ENCODE assay signal across 16 cellular contexts in the genomic region with DNA sequence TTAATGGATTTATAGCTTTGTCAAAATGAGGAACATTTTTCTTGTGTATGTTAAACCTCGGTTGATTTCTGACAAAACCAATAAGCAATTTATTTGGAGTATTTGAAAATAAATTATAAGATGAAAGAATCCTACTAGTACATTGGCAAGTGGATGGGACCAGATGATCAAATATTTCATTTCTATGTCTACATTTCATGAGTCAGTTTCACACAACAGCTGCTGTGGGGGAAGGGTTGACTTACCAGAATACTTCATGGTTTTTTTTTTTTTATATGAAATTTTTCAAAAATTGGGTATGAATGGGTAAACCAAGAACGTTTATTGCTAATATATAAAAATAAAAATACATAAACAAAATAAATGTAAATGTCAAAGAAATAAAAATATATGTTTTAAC. TPM values are rescaled to one million over a fixed set of nuclear protein-coding genes. Genes with fewer than 3 reads are reported as not detected.
DNase-seq lines count a peak whose midpoint lies in the region; ATAC-seq, FAIRE-seq and TF ChIP-seq lines count a peak whose summit lies in the region.
"Had no signal": no experiment of that assay in that cellular context is flagged by ENCODE, and none has a peak within 500 bp of the region (broad histone marks: within the 10 kb centered on the region; RNA-seq: fewer than 3 reads in every experiment).

No MANE protein-coding gene starts in this region.

- peaks cover 29% of the 10 kb centered on the region for H3K4me1 Mint-ChIP-seq in astrocyte (ENCODE audit: low read depth, unreplicated experiment)
- peaks cover 32% of the 10 kb centered on the region for H3K4me1 Mint-ChIP-seq in type B pancreatic cell (ENCODE audit: unreplicated experiment)

- TF ChIP-seq CTCF in AG10803 (conservative IDR thresholded peaks at IDR 0.05; ENCODE audit: low read length) (no peak), astrocyte (IDR thresholded peaks at IDR 0.05; ENCODE audit: insufficient read depth, low read depth, low read length) (no peak), type B pancreatic cell (conservative IDR thresholded peaks at IDR 0.05) (no peak), left lung (IDR thresholded peaks at IDR 0.05) (no peak)

- H3K27ac ChIP-seq in astrocyte (ENCODE audit: low read depth, low read length) (no peak overlapping the region), left lung (no peak overlapping the region)
- H3K27ac ChIP-seq: cardiac muscle cell, lower lobe of right lung, right lobe of liver had no signal

- H3K9me3 ChIP-seq in astrocyte (ENCODE audit: insufficient read depth, low read depth, low read length) (no peaks in the 10 kb centered on the region), left lung (no peaks in the 10 kb centered on the region)
- H3K9me3 ChIP-seq: lower lobe of right lung, right lobe of liver had no signal

- peaks cover 94% of the 10 kb centered on the region for H3K79me2 ChIP-seq in astrocyte (ENCODE audit: insufficient read depth, low read length)

- DNase-seq in AG10803 (ENCODE audit: low read depth) (peak; percentile 52), HS-5 (ENCODE audit: low read depth) (peak; percentile 3), astrocyte (ENCODE audit: low read depth) (peak; percentile 41), fibroblast of the conjunctiva (ENCODE audit: low read depth) (peak; percentile 21), type B pancreatic cell (ENCODE audit: extremely low spot score, unreplicated experiment) (no peak), left lung (no peak)
- DNase-seq: activated CD4-positive, alpha-beta memory T cell treated with anti-CD3 and anti-CD28 coated beads for 36 hours; activated effector memory CD4-positive, alpha-beta T cell treated with Interleukin-2 at 50 U/mL for 16 hours; H9; lower lobe of right lung; NCI-H226; right lobe of liver; stimulated activated naive CD8-positive, alpha-beta T cell treated with anti-CD3 and anti-CD28 coated beads, Interleukin-15, Interleukin-2, amounts not matched to agents 100 U/mL and 50 U/mL, for 24 hours had no signal

- no peak overlapping the region for H3K4me2 ChIP-seq in astrocyte (ENCODE audit: low read length)

- H4K20me1 ChIP-seq in astrocyte (ENCODE audit: insufficient read depth, low read length), result peaks cover 54% of the 10 kb centered on the region

- no peak overlapping the region for H3K27ac Mint-ChIP-seq in astrocyte (ENCODE audit: unreplicated experiment)
- H3K27ac Mint-ChIP-seq in type B pancreatic cell, result no peak overlapping the region
- H3K27ac Mint-ChIP-seq: activated CD4-positive, alpha-beta memory T cell treated with anti-CD3 and anti-CD28 coated beads for 36 hours; H9 had no signal

- FAIRE-seq in astrocyte (lab: Jason Lieb, UNC), result no peak

- intact Hi-C loops in left lung (cut with DNase I), result no loop called here

- H3K36me3 Mint-ChIP-seq in astrocyte (ENCODE audit: low read depth, unreplicated experiment), result no peaks in the 10 kb centered on the region
- no peaks in the 10 kb centered on the region for H3K36me3 Mint-ChIP-seq in type B pancreatic cell

- H3K27me3 Mint-ChIP-seq in astrocyte (ENCODE audit: low read depth, unreplicated experiment) (no peaks in the 10 kb centered on the region), type B pancreatic cell (no peaks in the 10 kb centered on the region)
- H3K27me3 Mint-ChIP-seq: activated CD4-positive, alpha-beta memory T cell treated with anti-CD3 and anti-CD28 coated beads for 36 hours had no signal

- H3K9ac ChIP-seq in astrocyte (ENCODE audit: low read length), result no peak overlapping the region

- ATAC-seq in GM19324 (IDR thresholded peaks at IDR 0.05; ENCODE audit: low FRiP score, unreplicated experiment), result no peak
- ATAC-seq in GM19455 (IDR thresholded peaks at IDR 0.05; ENCODE audit: unreplicated experiment), result no peak
- no peak for ATAC-seq in left lung
- ATAC-seq: lower lobe of right lung; right lobe of liver; stimulated activated naive CD8-positive, alpha-beta T cell treated with anti-CD3 and anti-CD28 coated beads, Interleukin-15, Interleukin-2, amounts not matched to agents 100 U/mL and 50 U/mL, for 24 hours had no signal

- no peak overlapping the region for H2AFZ ChIP-seq in astrocyte (ENCODE audit: low read depth, low read length)

- H3K4me3 Mint-ChIP-seq in astrocyte (ENCODE audit: unreplicated experiment) (no peak overlapping the region), type B pancreatic cell (no peak overlapping the region)
- H3K4me3 Mint-ChIP-seq: activated CD4-positive, alpha-beta memory T cell treated with anti-CD3 and anti-CD28 coated beads for 36 hours; H9 had no signal

- no peaks in the 10 kb centered on the region for H3K27me3 ChIP-seq in astrocyte (ENCODE audit: insufficient read depth, low read length)
- no peaks in the 10 kb centered on the region for H3K27me3 ChIP-seq in left lung
- H3K27me3 ChIP-seq: cardiac muscle cell, right lobe of liver had no signal

- H3K36me3 ChIP-seq in astrocyte (ENCODE audit: insufficient read depth, low read length) (no peaks in the 10 kb centered on the region), left lung (no peaks in the 10 kb centered on the region)
- H3K36me3 ChIP-seq: cardiac muscle cell, lower lobe of right lung, right lobe of liver had no signal

- no peaks in the 10 kb centered on the region for H3K9me3 Mint-ChIP-seq in astrocyte (ENCODE audit: unreplicated experiment)
- H3K9me3 Mint-ChIP-seq in type B pancreatic cell, result no peaks in the 10 kb centered on the region
- H3K9me3 Mint-ChIP-seq: activated CD4-positive, alpha-beta memory T cell treated with anti-CD3 and anti-CD28 coated beads for 36 hours; H9 had no signal

- peaks cover 3% of the 10 kb centered on the region for H3K4me1 ChIP-seq in astrocyte (ENCODE audit: insufficient read depth, low read length)
- peaks cover 0 to 17% of the 10 kb centered on the region in 2 donors for H3K4me1 ChIP-seq in left lung

- H3K4me3 ChIP-seq in AG10803 (ENCODE audit: low read length), result no peak overlapping the region
- H3K4me3 ChIP-seq in astrocyte (ENCODE audit: insufficient read depth, low read depth, low read length), result no peak overlapping the region
- H3K4me3 ChIP-seq in left lung, result no peak overlapping the region
- H3K4me3 ChIP-seq: cardiac muscle cell, lower lobe of right lung, right lobe of liver had no signal

RNA-seq across cellular contexts. Expression of a gene that starts 39.4 kb away (rescaled TPM):
- total RNA-seq in astrocyte, result 50.9 and 59.0 TPM in 2 replicates
- total RNA-seq in type B pancreatic cell (ENCODE audit: low replicate concordance), result 34.6 and 40.6 TPM in 2 replicates
- total RNA-seq in left lung, result 10 to 100 TPM; 51.3 to 52.0 TPM

Comparison
In these comparisons a context has a peak if more than half of its experiments do, and no peak if none do; other contexts are left out.
1. DNase-seq: peak in AG10803 (single experiment), HS-5 (single experiment), astrocyte (single experiment) and fibroblast of the conjunctiva (single experiment); none in type B pancreatic cell (single experiment) and left lung (0 of 2).